ENCODE assay signal across 31 cellular contexts in the genomic region with DNA sequence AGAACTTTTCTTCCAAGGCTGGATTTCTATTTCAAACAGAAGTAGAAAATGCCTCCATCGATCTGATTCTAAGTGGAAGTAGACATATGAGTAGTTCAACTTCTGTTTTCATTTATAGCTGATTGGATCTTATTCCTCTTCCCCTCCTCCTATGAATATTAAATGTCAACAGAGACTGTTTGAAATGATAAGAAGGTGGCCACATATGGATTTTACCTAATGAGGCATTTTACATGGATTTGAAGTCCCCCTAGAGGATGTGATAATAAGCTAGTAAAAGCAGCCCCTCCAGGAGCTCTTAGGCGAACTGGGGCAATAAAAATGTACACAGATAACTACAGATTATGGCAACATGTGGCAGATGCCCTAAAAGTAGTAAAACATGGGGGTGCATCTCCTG.
"Had no signal": no experiment of that assay in that cellular context is flagged by ENCODE, and none has a peak within 500 bp of the region (broad histone marks: within the 10 kb centered on the region; RNA-seq: fewer than 3 reads in every experiment).

No MANE protein-coding gene starts in this region.

- H3K27me3 Mint-ChIP-seq: stimulated activated memory B cell treated with anti-CD40 and anti-IgM and Interleukin-4, amounts not matched to agents 10 μg/mL and 1 μg/mL and 100 μg/mL, for 72 hours had no signal

- FAIRE-seq: kidney, pancreas, small intestine had no signal

- H3K27ac ChIP-seq: left lung, lower lobe of right lung, pancreas, prostate gland, sigmoid colon, spleen, testis, thyroid gland, transverse colon, upper lobe of left lung, vagina had no signal

- ATAC-seq: left colon; left lung; lower lobe of right lung; naive thymus-derived CD8-positive, alpha-beta T cell; pancreas; right cardiac atrium; stimulated activated memory B cell treated with anti-CD40 and anti-IgM and Interleukin-4, amounts not matched to agents 10 μg/mL and 1 μg/mL and 100 μg/mL, for 72 hours; stimulated activated naive CD8-positive, alpha-beta T cell treated with anti-CD3 and anti-CD28 coated beads, Interleukin-15, amount 100 ng/mL, for 72 hours had no signal

- H3K9me3 ChIP-seq: left lung, lower lobe of right lung, pancreas, prostate gland, sigmoid colon, spleen, testis, thyroid gland, transverse colon, upper lobe of left lung, vagina had no signal

- H3K4me1 Mint-ChIP-seq: immature natural killer cell; naive thymus-derived CD8-positive, alpha-beta T cell; nephron; neural crest cell; stimulated activated memory B cell treated with anti-CD40 and anti-IgM and Interleukin-4, amounts not matched to agents 10 μg/mL and 1 μg/mL and 100 μg/mL, for 72 hours; stimulated activated naive CD8-positive, alpha-beta T cell treated with anti-CD3 and anti-CD28 coated beads, Interleukin-15, amount 100 ng/mL, for 72 hours had no signal

- H3K4me3 ChIP-seq: left lung, lower lobe of right lung, pancreas, prostate gland, sigmoid colon, spleen, testis, thyroid gland, transverse colon, upper lobe of left lung, vagina had no signal

- DNase-seq: immature natural killer cell; kidney; left colon; left lung; lower lobe of right lung; mammary epithelial cell; mesenchymal stem cell; naive thymus-derived CD8-positive, alpha-beta T cell; nucleus accumbens; pancreas; posterior cingulate gyrus; retina; right cardiac atrium; sigmoid colon; small intestine; spleen; stimulated activated CD4-positive, alpha-beta T cell treated with anti-CD3 and anti-CD28 coated beads, Interleukin-2, amount 100 ng/mL, for 48 hours; stimulated activated CD4-positive, alpha-beta T cell treated with anti-CD3 and anti-CD28 coated beads, Interleukin-4, amount 100 ng/mL, for 4 hours; stimulated activated CD8-positive, alpha-beta memory T cell treated with anti-CD3 and anti-CD28 coated beads, Interleukin-4, amount 100 ng/mL, for 48 hours; stimulated activated naive CD4-positive, alpha-beta T cell treated with Interleukin-2 at 50 U/mL for 16 hours; stimulated activated naive CD8-positive, alpha-beta T cell treated with anti-CD3 and anti-CD28 coated beads, Interleukin-15, amount 100 ng/mL, for 72 hours; substantia nigra; testis; thyroid gland; transverse colon; upper lobe of left lung had no signal

- H3K9me3 Mint-ChIP-seq: naive thymus-derived CD8-positive, alpha-beta T cell; nephron; neural crest cell; stimulated activated memory B cell treated with anti-CD40 and anti-IgM and Interleukin-4, amounts not matched to agents 10 μg/mL and 1 μg/mL and 100 μg/mL, for 72 hours; stimulated activated naive CD8-positive, alpha-beta T cell treated with anti-CD3 and anti-CD28 coated beads, Interleukin-15, amount 100 ng/mL, for 72 hours had no signal

- H3K4me1 ChIP-seq: lower lobe of right lung, pancreas, prostate gland, sigmoid colon, spleen, testis, thyroid gland, transverse colon, upper lobe of left lung, vagina had no signal

- H3K27me3 ChIP-seq: left lung, pancreas, sigmoid colon, spleen, testis, thyroid gland, transverse colon, upper lobe of left lung, vagina had no signal

- H3K27ac Mint-ChIP-seq: immature natural killer cell; naive thymus-derived CD8-positive, alpha-beta T cell; nephron; stimulated activated memory B cell treated with anti-CD40 and anti-IgM and Interleukin-4, amounts not matched to agents 10 μg/mL and 1 μg/mL and 100 μg/mL, for 72 hours; stimulated activated naive CD8-positive, alpha-beta T cell treated with anti-CD3 and anti-CD28 coated beads, Interleukin-15, amount 100 ng/mL, for 72 hours had no signal

- H3K4me3 Mint-ChIP-seq: immature natural killer cell; naive thymus-derived CD8-positive, alpha-beta T cell; nephron; neural crest cell; stimulated activated memory B cell treated with anti-CD40 and anti-IgM and Interleukin-4, amounts not matched to agents 10 μg/mL and 1 μg/mL and 100 μg/mL, for 72 hours; stimulated activated naive CD8-positive, alpha-beta T cell treated with anti-CD3 and anti-CD28 coated beads, Interleukin-15, amount 100 ng/mL, for 72 hours had no signal

- H3K36me3 Mint-ChIP-seq: immature natural killer cell; naive thymus-derived CD8-positive, alpha-beta T cell; stimulated activated memory B cell treated with anti-CD40 and anti-IgM and Interleukin-4, amounts not matched to agents 10 μg/mL and 1 μg/mL and 100 μg/mL, for 72 hours had no signal

- H3K36me3 ChIP-seq: left lung, lower lobe of right lung, pancreas, prostate gland, sigmoid colon, spleen, thyroid gland, transverse colon, upper lobe of left lung, vagina had no signal
